11 cellular contexts compared by ENCODE assay signal in the genomic region with DNA sequence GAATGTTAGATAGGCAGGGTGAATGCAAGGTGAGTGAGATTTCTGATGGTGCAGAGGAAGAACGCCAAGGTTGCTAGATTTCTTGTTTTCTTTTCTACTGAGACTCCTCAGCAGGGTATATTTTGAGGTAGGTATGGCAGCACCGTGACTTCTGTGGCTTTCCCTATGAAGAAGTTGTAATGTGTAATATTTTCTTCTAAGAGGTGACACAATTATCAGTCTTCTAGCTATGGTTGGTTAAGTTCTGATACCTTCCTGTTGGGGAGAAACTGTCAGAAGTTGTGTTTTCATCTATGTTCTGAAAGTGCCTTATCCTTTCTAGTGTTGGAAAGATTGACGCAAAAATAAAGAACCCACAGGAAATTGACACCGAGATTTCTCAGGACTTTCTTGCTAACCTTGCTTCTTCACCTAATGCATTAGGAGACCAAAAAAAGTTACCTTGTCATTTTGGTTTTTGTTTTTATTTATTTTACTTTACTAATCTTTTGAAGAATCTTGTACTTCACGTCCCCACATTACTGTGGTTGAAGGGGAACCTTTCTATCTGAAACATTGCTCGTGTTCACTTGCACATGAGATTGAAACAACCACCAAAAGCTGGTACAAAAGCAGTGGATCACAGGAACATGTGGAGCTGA. TPM values are rescaled to one million over a fixed set of nuclear protein-coding genes. Genes with fewer than 3 reads are reported as not detected.
DNase-seq lines count a peak whose midpoint lies in the region; ATAC-seq and TF ChIP-seq lines count a peak whose summit lies in the region.
"Had no signal": no experiment of that assay in that cellular context is flagged by ENCODE, and none has a peak within 500 bp of the region (broad histone marks: within the 10 kb centered on the region; RNA-seq: fewer than 3 reads in every experiment).

No MANE protein-coding gene starts in this region.

- H3K27me3 ChIP-seq in breast epithelium, result no peaks in the 10 kb centered on the region
- H3K27me3 ChIP-seq in uterus, result no peaks in the 10 kb centered on the region

- H3K27me3 Mint-ChIP-seq in naive thymus-derived CD8-positive, alpha-beta T cell, result no peaks in the 10 kb centered on the region

- TF ChIP-seq CTCF in breast epithelium (IDR thresholded peaks at IDR 0.05) (no peak), uterus (IDR thresholded peaks at IDR 0.05) (no peak)

- H3K36me3 Mint-ChIP-seq in naive thymus-derived CD8-positive, alpha-beta T cell, result peaks cover 10 to 38% (median 26%) of the 10 kb centered on the region in 3 donors

- peaks cover 0 to 27% (median 17%) of the 10 kb centered on the region in 9 donors for H3K9me3 Mint-ChIP-seq in naive thymus-derived CD8-positive, alpha-beta T cell

- intact Hi-C loops in breast epithelium (cut with DNase I; ENCODE audit: low total_unique reads), result no loop called here
- intact Hi-C loops in uterus (cut with DNase I; ENCODE audit: low total_unique reads), result no loop called here

- peak overlapping the region; percentile 48 to 77 (median 72) for H3K4me3 Mint-ChIP-seq in naive thymus-derived CD8-positive, alpha-beta T cell

- H3K36me3 ChIP-seq in breast epithelium (no peaks in the 10 kb centered on the region), uterus (no peaks in the 10 kb centered on the region)

- no peak for TF ChIP-seq POLR2A in breast epithelium (IDR thresholded peaks at IDR 0.05)
- TF ChIP-seq POLR2A in uterus (IDR thresholded peaks at IDR 0.05), result no peak

- H3K4me3 ChIP-seq in breast epithelium, result no peak overlapping the region
- H3K4me3 ChIP-seq in uterus, result no peak overlapping the region

- ATAC-seq in GM18867 (IDR thresholded peaks at IDR 0.05; ENCODE audit: unreplicated experiment), result peak; percentile 68
- peak; percentile 74 for ATAC-seq in GM21723 (IDR thresholded peaks at IDR 0.05; ENCODE audit: unreplicated experiment)
- ATAC-seq in HG03565 (IDR thresholded peaks at IDR 0.05; ENCODE audit: unreplicated experiment), result peak; percentile 49
- ATAC-seq in naive thymus-derived CD8-positive, alpha-beta T cell, result peak; percentile 86 to 87

- POLR2A ChIA-PET in naive thymus-derived CD8-positive, alpha-beta T cell (lab: Charles Lee), result no interaction called here

- H3K27ac ChIP-seq in breast epithelium, result no peak overlapping the region
- no peak overlapping the region for H3K27ac ChIP-seq in uterus

- peak in 6 of 10 donors; percentile 5 to 82 (median 57) for DNase-seq in naive thymus-derived CD8-positive, alpha-beta T cell
- no peak for DNase-seq in HUDEP-2 (lab: John Stamatoyannopoulos, UW; ENCODE audit: unreplicated experiment in 76 of 76)
- DNase-seq in breast epithelium (ENCODE audit: low spot score in 2 of 2), result no peak
- DNase-seq in uterus, result no peak
- no peak for DNase-seq in NCI-H526 treated with DMSO at 0.1 percent for 48 hours (lab: John Stamatoyannopoulos, UW)
- DNase-seq: activated gamma-delta T cell treated with Interleukin-2 at 50 U/mL for 16 hours, IMR-90 had no signal

- peaks cover 27 to 54% (median 43%) of the 10 kb centered on the region in 4 donors for H3K4me1 Mint-ChIP-seq in naive thymus-derived CD8-positive, alpha-beta T cell

- peak overlapping the region; percentile 80 to 94 (median 92) for H3K27ac Mint-ChIP-seq in naive thymus-derived CD8-positive, alpha-beta T cell

- peaks cover 14 to 20% of the 10 kb centered on the region in 2 donors for H3K9me3 ChIP-seq in breast epithelium
- H3K9me3 ChIP-seq in uterus, result no peaks in the 10 kb centered on the region

- H3K4me1 ChIP-seq in breast epithelium, result no peaks in the 10 kb centered on the region
- H3K4me1 ChIP-seq in uterus, result no peaks in the 10 kb centered on the region

RNA-seq across cellular contexts. Expression of a gene that starts 11.9 kb away (rescaled TPM):
- total RNA-seq in naive thymus-derived CD8-positive, alpha-beta T cell, result 1 to 10 TPM in 1 of 2 experiments, under 1 TPM in 1; 0.39 to 1.9 TPM
- 1 to 10 TPM; 1.4 to 6.9 (median 2.0) TPM for polyA plus RNA-seq in naive thymus-derived CD8-positive, alpha-beta T cell
- total RNA-seq in breast epithelium (1 to 10 TPM; 7.0 to 7.7 (median 7.2) TPM), uterus (10 to 100 TPM in 1 of 4 donors, 1 to 10 TPM in 3; 1.3 to 10.4 (median 4.6) TPM)
- total RNA-seq: RPMI7951 had no signal

RNA-seq across cellular contexts. Expression of a gene that starts 55.5 kb away (rescaled TPM):
- total RNA-seq in naive thymus-derived CD8-positive, alpha-beta T cell, result 1 to 10 TPM; 1.2 to 1.8 TPM
- 1 to 10 TPM in 1 of 3 donors, under 1 TPM in 1, not detected in 1; 0.14 to 2.1 TPM for polyA plus RNA-seq in naive thymus-derived CD8-positive, alpha-beta T cell
- total RNA-seq in breast epithelium (1 to 10 TPM; 1.4 to 2.9 (median 2.3) TPM), uterus (1 to 10 TPM in 2 of 4 donors, under 1 TPM in 2; 0.29 to 1.9 (median 0.76) TPM)
- total RNA-seq: IMR-90, RPMI7951 had no signal
- polyA plus RNA-seq: IMR-90 had no signal

RNA-seq across cellular contexts. Expression of a gene that starts 56.1 kb away (rescaled TPM):
- total RNA-seq in naive thymus-derived CD8-positive, alpha-beta T cell, result not detected
- polyA plus RNA-seq in naive thymus-derived CD8-positive, alpha-beta T cell, result not detected
- 10 to 100 TPM in 2 of 3 donors, 1 to 10 TPM in 1; 6.3 to 27.8 (median 12.1) TPM for total RNA-seq in breast epithelium
- 10 to 100 TPM in 1 of 4 donors, 1 to 10 TPM in 3; 1.7 to 12.3 (median 6.8) TPM for total RNA-seq in uterus
- total RNA-seq: RPMI7951 had no signal

Comparison
In these comparisons a context has a peak if more than half of its experiments do, and no peak if none do; other contexts are left out.
1. DNase-seq: peak in naive thymus-derived CD8-positive, alpha-beta T cell (6 of 10); none in HUDEP-2 (0 of 76), breast epithelium (0 of 2), uterus (0 of 2) and NCI-H526 treated with DMSO at 0.1 percent for 48 hours (single experiment).
2. Peak in every context shown above with its lines, with median percentiles within 50 percentile points of each other: ATAC-seq.